ENCODE assay signal across 8 cellular contexts in the genomic region with DNA sequence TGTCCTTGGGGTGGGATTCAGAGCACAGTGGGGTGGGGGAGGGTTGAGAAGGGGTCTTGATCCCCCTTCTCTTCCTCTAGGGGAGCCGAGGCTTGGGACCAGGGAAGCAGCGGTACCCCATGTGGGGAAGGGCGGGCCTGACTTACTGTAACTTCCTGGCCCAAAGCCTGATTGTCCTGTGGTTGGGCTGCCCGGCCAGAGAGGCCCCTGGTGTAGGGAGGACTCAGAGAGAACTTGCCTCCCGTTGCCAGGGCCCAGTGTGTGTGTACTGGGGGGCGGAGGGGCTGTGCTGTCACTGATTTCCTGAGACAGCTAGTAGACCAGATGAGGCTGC. TPM values are rescaled to one million over a fixed set of nuclear protein-coding genes. Genes with fewer than 3 reads are reported as not detected.
DNase-seq lines count a peak whose midpoint lies in the region; ATAC-seq and TF ChIP-seq lines count a peak whose summit lies in the region.

No MANE protein-coding gene starts in this region.

- no peak for TF ChIP-seq CTCF in fibroblast of the aortic adventitia (IDR thresholded peaks at IDR 0.05; ENCODE audit: insufficient read depth, low read length)

- DNase-seq in activated CD4-positive, alpha-beta T cell treated with anti-CD3 and anti-CD28 coated beads, Interleukin-2, amount 10 ng/mL, durations not matched to agents 24 days and 14 days, result peak; percentile 78
- no peak for DNase-seq in activated CD4-positive, alpha-beta T cell treated with anti-CD3 and anti-CD28 coated beads for 48 hours
- DNase-seq in activated CD4-positive, alpha-beta memory T cell treated with anti-CD3 and anti-CD28 coated beads, Interleukin-2, amount 10 ng/mL, durations not matched to agents 7 days and 5 days, result peak; percentile 38
- DNase-seq in fibroblast of the aortic adventitia (ENCODE audit: low read depth) (peak; percentile 93), posterior vena cava (ENCODE audit: low spot score) (peak; percentile 95), DMS 273 (lab: John Stamatoyannopoulos, UW; ENCODE audit: unreplicated experiment) (no peak)

- peaks cover 53% of the 10 kb centered on the region for H3K4me1 Mint-ChIP-seq in activated CD4-positive, alpha-beta T cell treated with anti-CD3 and anti-CD28 coated beads, Interleukin-2, amount 10 ng/mL, durations not matched to agents 24 days and 14 days
- peaks cover 79% of the 10 kb centered on the region for H3K4me1 Mint-ChIP-seq in activated CD4-positive, alpha-beta memory T cell treated with anti-CD3 and anti-CD28 coated beads, Interleukin-2, amount 10 ng/mL, durations not matched to agents 7 days and 5 days

- intact Hi-C loops in activated CD4-positive, alpha-beta T cell treated with anti-CD3 and anti-CD28 coated beads, Interleukin-2, amount 10 ng/mL, durations not matched to agents 24 days and 14 days (cut with micrococcal nuclease), result loop anchor here (1.0 kb wide), 1 partner anchor 12 kb away; no protein-coding TSS in a partner anchor
- intact Hi-C loops in posterior vena cava (cut with DNase I), result no loop called here

- peak overlapping the region; percentile 41 for H3K4me3 ChIP-seq in fibroblast of the aortic adventitia (ENCODE audit: low read depth, low read length)

- peak overlapping the region; percentile 87 for H3K27ac Mint-ChIP-seq in activated CD4-positive, alpha-beta T cell treated with anti-CD3 and anti-CD28 coated beads, Interleukin-2, amount 10 ng/mL, durations not matched to agents 24 days and 14 days
- H3K27ac Mint-ChIP-seq in activated CD4-positive, alpha-beta memory T cell treated with anti-CD3 and anti-CD28 coated beads, Interleukin-2, amount 10 ng/mL, durations not matched to agents 7 days and 5 days, result peak overlapping the region; percentile 87

- POLR2A ChIA-PET in activated CD4-positive, alpha-beta memory T cell treated with anti-CD3 and anti-CD28 coated beads, Interleukin-2, amount 10 ng/mL, durations not matched to agents 7 days and 5 days (lab: Charles Lee), result interaction anchor here (1.0 to 9.3 kb wide), 12 partner anchors 8 to 115 kb away, joined by 3 to 153 read pairs (median 6); a partner anchor contains a TSS

- H3K27me3 Mint-ChIP-seq in activated CD4-positive, alpha-beta T cell treated with anti-CD3 and anti-CD28 coated beads, Interleukin-2, amount 10 ng/mL, durations not matched to agents 24 days and 14 days, result peaks cover 6% of the 10 kb centered on the region
- no peaks in the 10 kb centered on the region for H3K27me3 Mint-ChIP-seq in activated CD4-positive, alpha-beta memory T cell treated with anti-CD3 and anti-CD28 coated beads, Interleukin-2, amount 10 ng/mL, durations not matched to agents 7 days and 5 days

- ATAC-seq in HG02678 (IDR thresholded peaks at IDR 0.05; ENCODE audit: unreplicated experiment) (no peak), HG03039 (IDR thresholded peaks at IDR 0.05; ENCODE audit: unreplicated experiment) (no peak)

- no peaks in the 10 kb centered on the region for H3K36me3 Mint-ChIP-seq in activated CD4-positive, alpha-beta T cell treated with anti-CD3 and anti-CD28 coated beads, Interleukin-2, amount 10 ng/mL, durations not matched to agents 24 days and 14 days (ENCODE audit: low read depth)
- H3K36me3 Mint-ChIP-seq in activated CD4-positive, alpha-beta memory T cell treated with anti-CD3 and anti-CD28 coated beads, Interleukin-2, amount 10 ng/mL, durations not matched to agents 7 days and 5 days (ENCODE audit: low read depth), result peaks cover 2% of the 10 kb centered on the region

- peak overlapping the region; percentile 71 for H3K4me3 Mint-ChIP-seq in activated CD4-positive, alpha-beta T cell treated with anti-CD3 and anti-CD28 coated beads, Interleukin-2, amount 10 ng/mL, durations not matched to agents 24 days and 14 days
- H3K4me3 Mint-ChIP-seq in activated CD4-positive, alpha-beta memory T cell treated with anti-CD3 and anti-CD28 coated beads, Interleukin-2, amount 10 ng/mL, durations not matched to agents 7 days and 5 days, result peak overlapping the region; percentile 61

- no peaks in the 10 kb centered on the region for H3K9me3 Mint-ChIP-seq in activated CD4-positive, alpha-beta T cell treated with anti-CD3 and anti-CD28 coated beads, Interleukin-2, amount 10 ng/mL, durations not matched to agents 24 days and 14 days
- no peaks in the 10 kb centered on the region for H3K9me3 Mint-ChIP-seq in activated CD4-positive, alpha-beta memory T cell treated with anti-CD3 and anti-CD28 coated beads, Interleukin-2, amount 10 ng/mL, durations not matched to agents 7 days and 5 days

- CTCF ChIA-PET in activated CD4-positive, alpha-beta memory T cell treated with anti-CD3 and anti-CD28 coated beads, Interleukin-2, amount 10 ng/mL, durations not matched to agents 7 days and 5 days (lab: Charles Lee), result interaction anchor here (0.9 to 3.5 kb wide), 4 partner anchors 18 to 39 kb away, joined by 3 to 42 read pairs (median 4); a partner anchor contains a TSS

RNA-seq across cellular contexts. Expression of a gene that starts 16.8 kb away (rescaled TPM):
- 78.3 and 81.5 TPM in 2 replicates for total RNA-seq in activated CD4-positive, alpha-beta T cell treated with anti-CD3 and anti-CD28 coated beads, Interleukin-2, amount 10 ng/mL, durations not matched to agents 24 days and 14 days
- 10 to 100 TPM; 68.7 to 69.8 TPM for total RNA-seq in activated CD4-positive, alpha-beta memory T cell treated with anti-CD3 and anti-CD28 coated beads, Interleukin-2, amount 10 ng/mL, durations not matched to agents 7 days and 5 days
- total RNA-seq in fibroblast of the aortic adventitia (ENCODE audit: low replicate concordance), result 26.0 and 50.6 TPM in 2 replicates
- total RNA-seq in posterior vena cava, result 10 to 100 TPM; 47.4 to 85.2 TPM

RNA-seq across cellular contexts. Expression of a gene that starts 35.4 kb away (rescaled TPM):
- total RNA-seq in activated CD4-positive, alpha-beta T cell treated with anti-CD3 and anti-CD28 coated beads, Interleukin-2, amount 10 ng/mL, durations not matched to agents 24 days and 14 days, result 65.6 and 67.8 TPM in 2 replicates
- total RNA-seq in activated CD4-positive, alpha-beta memory T cell treated with anti-CD3 and anti-CD28 coated beads, Interleukin-2, amount 10 ng/mL, durations not matched to agents 7 days and 5 days, result 10 to 100 TPM; 70.7 to 75.5 TPM
- 13.9 and 40.2 TPM in 2 replicates for total RNA-seq in fibroblast of the aortic adventitia (ENCODE audit: low replicate concordance)
- 10 to 100 TPM; 33.6 to 33.7 TPM for total RNA-seq in posterior vena cava

Comparison
In these comparisons a context has a peak if more than half of its experiments do, and no peak if none do; other contexts are left out.
1. DNase-seq: peak in activated CD4-positive, alpha-beta T cell treated with anti-CD3 and anti-CD28 coated beads, Interleukin-2, amount 10 ng/mL, durations not matched to agents 24 days and 14 days (single experiment), activated CD4-positive, alpha-beta memory T cell treated with anti-CD3 and anti-CD28 coated beads, Interleukin-2, amount 10 ng/mL, durations not matched to agents 7 days and 5 days (single experiment), fibroblast of the aortic adventitia (single experiment) and posterior vena cava (single experiment); none in activated CD4-positive, alpha-beta T cell treated with anti-CD3 and anti-CD28 coated beads for 48 hours (single experiment) and DMS 273 (single experiment).